ENCODE assay signal across 21 cellular contexts in the genomic region with DNA sequence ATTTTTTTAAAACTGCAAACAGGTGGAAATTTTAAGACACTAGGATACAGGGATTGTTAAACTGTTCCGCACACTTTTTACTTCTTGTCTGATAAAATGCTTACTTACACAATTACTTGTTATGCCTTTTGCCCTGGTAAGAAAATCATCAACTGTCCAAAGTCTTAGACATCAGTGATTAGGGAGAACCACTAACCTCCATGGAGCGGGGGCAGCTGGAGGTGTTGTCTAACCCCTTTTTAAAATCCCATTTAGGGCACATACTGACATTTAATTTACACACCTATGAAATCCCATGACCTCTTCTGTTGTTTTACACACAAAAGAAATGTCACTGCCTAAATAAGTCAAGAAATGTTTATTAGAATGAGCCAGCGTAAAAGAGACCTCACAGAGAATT.
DNase-seq lines count a peak whose midpoint lies in the region; ATAC-seq, FAIRE-seq and TF ChIP-seq lines count a peak whose summit lies in the region.
"Had no signal": no experiment of that assay in that cellular context is flagged by ENCODE, and none has a peak within 500 bp of the region (broad histone marks: within the 10 kb centered on the region; RNA-seq: fewer than 3 reads in every experiment).

No MANE protein-coding gene starts in this region.

- no peak overlapping the region for H3K4me3 ChIP-seq in HepG2 (replicated peaks in 1 of 3; ENCODE audit: insufficient read depth in 1 of 3, low read depth in 2 of 3, low read length in 3 of 3)
- H3K4me3 ChIP-seq in right lobe of liver, result no peak overlapping the region
- H3K4me3 ChIP-seq in endothelial cell of umbilical vein (replicated peaks in 1 of 3; ENCODE audit: insufficient read depth in 1 of 3, low read depth in 1 of 3, low read length in 3 of 3), result no peak overlapping the region
- H3K4me3 ChIP-seq: GM23338, HAP-1 had no signal

- H3K79me2 ChIP-seq in HepG2 (ENCODE audit: insufficient read depth, low read length) (peaks cover 46% of the 10 kb centered on the region), endothelial cell of umbilical vein (ENCODE audit: control insufficient read depth, insufficient read depth, low read length) (no peaks in the 10 kb centered on the region)

- in situ Hi-C loops in HepG2 (cut with HindIII; ENCODE audit: extremely low pct_ligation_motif_present, low pct_unique_long_range_greater_than_20kb), result no loop called here

- H2AFZ ChIP-seq in HepG2 (ENCODE audit: low read length) (no peak overlapping the region), endothelial cell of umbilical vein (ENCODE audit: low read depth, low read length) (no peak overlapping the region)
- H2AFZ ChIP-seq: GM23338 had no signal

- 96% methylated on average over 3 of the region's 3 CpGs for WGBS in HepG2 (ENCODE audit: low lambda C conversion rate)
- WGBS in right lobe of liver (ENCODE audit: insufficient coverage, low coverage, low lambda C conversion rate, missing lambda C conversion rate), result 95% methylated on average over 3 of the region's 3 CpGs

- H3K9ac ChIP-seq in HepG2 (ENCODE audit: insufficient read depth, low read depth, low read length) (no peak overlapping the region), endothelial cell of umbilical vein (replicated peaks; ENCODE audit: extremely low read depth, insufficient read depth, low read length) (no peak overlapping the region)
- H3K9ac ChIP-seq: BLaER1 treated with 17β-estradiol and CSF1 and Interleukin-3, amounts not matched to agents 10 nM and 100 nM had no signal

- intact Hi-C loops in HepG2 (cut with micrococcal nuclease; ENCODE audit: unreplicated experiment) (no loop called here), right lobe of liver (cut with DNase I) (no loop called here), endothelial cell of umbilical vein (cut with micrococcal nuclease) (no loop called here)

- H3K9me3 ChIP-seq in HepG2 (ENCODE audit: low read length), result peaks cover 20% of the 10 kb centered on the region
- peaks cover 0 to 7% (median 0%) of the 10 kb centered on the region in 4 donors for H3K9me3 ChIP-seq in right lobe of liver
- H3K9me3 ChIP-seq in endothelial cell of umbilical vein (replicated peaks; ENCODE audit: control insufficient read depth, insufficient read depth, low read length), result peaks cover 3% of the 10 kb centered on the region

- 0 out of 2 replicates have a peak, but pooled peaks cover 3% of the 10 kb centered on the region for H4K20me1 ChIP-seq in HepG2 (ENCODE audit: insufficient read depth, low read length)
- H4K20me1 ChIP-seq in endothelial cell of umbilical vein (replicated peaks; ENCODE audit: control insufficient read depth, extremely low read depth, insufficient read depth, low read length), result no peaks in the 10 kb centered on the region
- H4K20me1 ChIP-seq: BLaER1 treated with 17β-estradiol and CSF1 and Interleukin-3, amounts not matched to agents 10 nM and 100 nM had no signal

- peak; percentile 30 for DNase-seq in NCI-H2171 treated with DMSO at 0.1 percent for 48 hours (lab: John Stamatoyannopoulos, UW)
- DNase-seq in NCI-H2171 (lab: John Stamatoyannopoulos, UW), result no peak
- no peak for DNase-seq in HepG2 (ENCODE audit: low spot score)
- no peak for DNase-seq in right lobe of liver
- no peak for DNase-seq in endothelial cell of umbilical vein (ENCODE audit: low read depth, low spot score)
- no peak for DNase-seq in activated gamma-delta T cell treated with Interleukin-2 at 50 U/mL for 16 hours
- DNase-seq: CD4-positive, alpha-beta T cell; CD8-positive, alpha-beta memory T cell; DMS 273 treated with DMSO at 0.1 percent for 48 hours; DMS79; EL; GDM1; HFFc6 had no signal

- POLR2A ChIA-PET in HepG2 (lab: Yijun Ruan, JAX) (no interaction called here), endothelial cell of umbilical vein (lab: Charles Lee) (no interaction called here)

- BruUV-seq in HepG2 (replicated peaks; lab: Mats Ljungman, UMichigan) (no TSS peak), endothelial cell of umbilical vein (replicated peaks; lab: Mats Ljungman, UMichigan) (no TSS peak)

- dilution Hi-C loops in endothelial cell of umbilical vein (cut with MboI; ENCODE audit: extremely low pct_ligation_motif_present, low sequenced_read_pairs), result no loop called here

- no peak for ATAC-seq in HepG2
- no peak for ATAC-seq in right lobe of liver
- ATAC-seq: GM23338 had no signal

- H3K27me3 ChIP-seq in HepG2 (ENCODE audit: control insufficient read depth in 1 of 2, insufficient read depth in 2 of 2, low read length in 2 of 2) (no peaks in the 10 kb centered on the region), right lobe of liver (no peaks in the 10 kb centered on the region), endothelial cell of umbilical vein (ENCODE audit: control insufficient read depth in 2 of 2, insufficient read depth in 2 of 2, low read length in 2 of 2) (no peaks in the 10 kb centered on the region)
- H3K27me3 ChIP-seq: BLaER1 treated with 17β-estradiol and CSF1 and Interleukin-3, amounts not matched to agents 10 nM and 100 nM had no signal

- TF ChIP-seq CTCF in HepG2 (CRISPR knock-in tag; IDR thresholded peaks at IDR 0.05), result no peak
- TF ChIP-seq CTCF in right lobe of liver (IDR thresholded peaks at IDR 0.05), result no peak
- no peak for TF ChIP-seq CTCF in endothelial cell of umbilical vein (IDR thresholded peaks at IDR 0.05; ENCODE audit: extremely low read depth in 1 of 2, insufficient read depth in 1 of 2, low read depth in 1 of 2, low read length in 2 of 2)

- H3K36me3 ChIP-seq in HepG2 (replicated peaks in 1 of 2; ENCODE audit: control insufficient read depth in 1 of 2, insufficient read depth in 2 of 2, low read length in 2 of 2) (peaks cover 8 to 63% of the 10 kb centered on the region in 2 experiments), right lobe of liver (peaks cover 0 to 9% (median 5%) of the 10 kb centered on the region in 4 donors), endothelial cell of umbilical vein (ENCODE audit: control insufficient read depth in 2 of 2, extremely low read depth in 1 of 2, insufficient read depth in 2 of 2, low read length in 2 of 2) (peaks cover 0 to 4% of the 10 kb centered on the region in 2 experiments)

- CTCF ChIA-PET in HepG2 (lab: Yijun Ruan, JAX; ENCODE audit: low intra/inter-chr PET ratio, low total read pairs) (no interaction called here), endothelial cell of umbilical vein (lab: Charles Lee) (no interaction called here)

- no peak for TF ChIP-seq EP300 in HepG2 (IDR thresholded peaks at IDR 0.05; ENCODE audit: low read depth in 2 of 2, low read length in 2 of 2)
- TF ChIP-seq EP300 in HepG2 (CRISPR knock-in tag; IDR thresholded peaks at IDR 0.05; ENCODE audit: borderline replicate concordance), result no peak

- no peak for TF ChIP-seq RAD21 in HepG2 (CRISPR knock-in tag; IDR thresholded peaks at IDR 0.05)

- H3K4me2 ChIP-seq in HepG2 (ENCODE audit: low read depth, low read length) (no peak overlapping the region), endothelial cell of umbilical vein (ENCODE audit: insufficient read depth, low read length) (no peak overlapping the region)
- H3K4me2 ChIP-seq: BLaER1 treated with 17β-estradiol and CSF1 and Interleukin-3, amounts not matched to agents 10 nM and 100 nM; GM23338 had no signal

- no peaks in the 10 kb centered on the region for H3K9me1 ChIP-seq in endothelial cell of umbilical vein (replicated peaks; ENCODE audit: control insufficient read depth, extremely low read depth, insufficient read depth, low read length)

- no peak for FAIRE-seq in HepG2 (lab: Jason Lieb, UNC)
- FAIRE-seq in endothelial cell of umbilical vein (lab: Jason Lieb, UNC), result peak; percentile 48
- FAIRE-seq: D721Med, GM12891, GM18507, H54 had no signal

- no peak overlapping the region for H3K27ac ChIP-seq in HepG2 (ENCODE audit: extremely low read length, insufficient read depth, low read length)
- H3K27ac ChIP-seq in right lobe of liver, result no peak overlapping the region
- no peak overlapping the region for H3K27ac ChIP-seq in endothelial cell of umbilical vein (ENCODE audit: insufficient read depth, low read depth, low read length)
- H3K27ac ChIP-seq: 22Rv1; BLaER1 treated with 17β-estradiol and CSF1 and Interleukin-3, amounts not matched to agents 10 nM and 100 nM had no signal

- H3K4me1 ChIP-seq in HepG2 (ENCODE audit: insufficient read depth, low read length) (no peaks in the 10 kb centered on the region), right lobe of liver (no peaks in the 10 kb centered on the region), endothelial cell of umbilical vein (ENCODE audit: control insufficient read depth, extremely low read depth, insufficient read depth, low read length) (no peaks in the 10 kb centered on the region)
- H3K4me1 ChIP-seq: BLaER1 treated with 17β-estradiol and CSF1 and Interleukin-3, amounts not matched to agents 10 nM and 100 nM; HAP-1 had no signal

- no peak for TF ChIP-seq POLR2A in HepG2 (IDR thresholded peaks at IDR 0.05; ENCODE audit: insufficient read depth in 1 of 2, low read depth in 2 of 2, low read length in 2 of 2)
- no peak for TF ChIP-seq POLR2A in right lobe of liver (IDR thresholded peaks at IDR 0.05)
- no peak for TF ChIP-seq POLR2A in endothelial cell of umbilical vein (IDR thresholded peaks at IDR 0.05; ENCODE audit: low read depth, low read length)

TF ChIP-seq in HepG2, 621 proteins besides CTCF, POLR2A, EP300 and RAD21 (continues in another document):
- no peak for TF ChIP-seq PLRG1 (conservative IDR thresholded peaks at IDR 0.05)
- TF ChIP-seq RBM22 (optimal IDR thresholded peaks at IDR 0.05; ENCODE audit: low read length), result peak; percentile 97
- TF ChIP-seq KLF9 (CRISPR knock-in tag; IDR thresholded peaks at IDR 0.05; ENCODE audit: low read depth), result no peak
- no peak for TF ChIP-seq RAD51 (IDR thresholded peaks at IDR 0.05; ENCODE audit: borderline replicate concordance)

TF ChIP-seq in endothelial cell of umbilical vein, 7 proteins besides CTCF, POLR2A, EP300 and RAD21:
- TF ChIP-seq JUN (IDR thresholded peaks at IDR 0.05; ENCODE audit: borderline replicate concordance, insufficient read depth, insufficient read length, low read depth) (no peak), POLR2AphosphoS5 (IDR thresholded peaks at IDR 0.05; ENCODE audit: insufficient read depth, low read depth, low read length) (no peak), FOS (IDR thresholded peaks at IDR 0.05; ENCODE audit: borderline replicate concordance, insufficient read depth, low read length) (no peak), GATA2 (IDR thresholded peaks at IDR 0.05; ENCODE audit: insufficient read depth, insufficient read length, low read depth, low read length) (no peak), EZH2 (IDR thresholded peaks at IDR 0.05; ENCODE audit: borderline replicate concordance, low read depth, low read length, severe bottlenecking) (no peak), MYC (IDR thresholded peaks at IDR 0.05; ENCODE audit: low read depth, low read length) (no peak), MAX (IDR thresholded peaks at IDR 0.05; ENCODE audit: insufficient read depth, insufficient read length) (no peak)
